In the genomic region with DNA sequence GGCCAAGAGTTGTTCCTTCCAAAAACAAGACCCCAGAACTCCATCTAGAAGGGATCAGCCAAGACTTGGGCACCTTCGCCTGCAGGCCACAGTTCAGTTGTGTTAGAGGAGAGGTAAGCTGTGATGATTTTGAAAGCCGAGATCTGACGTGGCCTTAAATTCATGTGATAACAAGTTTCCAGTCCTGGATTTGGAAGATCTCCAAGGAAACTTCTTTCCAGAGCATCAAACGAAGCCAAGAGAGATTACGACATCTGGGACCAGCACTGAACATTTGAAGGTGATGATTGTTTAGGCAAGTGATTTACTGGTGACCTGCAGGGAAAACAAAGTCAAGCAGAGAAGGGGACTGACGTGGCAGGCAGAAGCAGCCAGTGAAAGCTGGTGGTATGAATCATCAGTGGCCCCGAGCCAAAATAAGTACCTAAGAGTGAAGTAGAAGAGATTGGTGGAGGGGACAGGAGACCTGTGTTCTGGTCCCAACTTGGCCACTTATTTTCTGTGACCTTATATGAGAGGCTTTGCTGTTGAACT, we compare ENCODE assay signal across 9 cellular contexts.
DNase-seq lines count a peak whose midpoint lies in the region; ATAC-seq, FAIRE-seq and TF ChIP-seq lines count a peak whose summit lies in the region.
"Had no signal": no experiment of that assay in that cellular context is flagged by ENCODE, and none has a peak within 500 bp of the region (broad histone marks: within the 10 kb centered on the region; RNA-seq: fewer than 3 reads in every experiment).

No MANE protein-coding gene starts in this region.

- H3K27me3 ChIP-seq in endothelial cell of umbilical vein (ENCODE audit: control insufficient read depth in 2 of 2, insufficient read depth in 2 of 2, low read length in 2 of 2), result peaks cover 3 to 5% of the 10 kb centered on the region in 2 experiments
- no peaks in the 10 kb centered on the region for H3K27me3 ChIP-seq in gastrocnemius medialis
- no peaks in the 10 kb centered on the region for H3K27me3 ChIP-seq in upper lobe of right lung

- H3K4me1 ChIP-seq in endothelial cell of umbilical vein (ENCODE audit: control insufficient read depth, extremely low read depth, insufficient read depth, low read length) (peaks cover 3% of the 10 kb centered on the region), gastrocnemius medialis (peaks cover 9 to 17% of the 10 kb centered on the region in 2 donors), upper lobe of right lung (no peaks in the 10 kb centered on the region)
- H3K4me1 ChIP-seq: parathyroid adenoma had no signal

- H3K27ac ChIP-seq in endothelial cell of umbilical vein (ENCODE audit: insufficient read depth, low read depth, low read length) (no peak overlapping the region), gastrocnemius medialis (peak overlapping the region; percentile 60 to 75 (median 67)), upper lobe of right lung (no peak overlapping the region)
- H3K27ac ChIP-seq: parathyroid adenoma had no signal

- no peaks in the 10 kb centered on the region for H3K79me2 ChIP-seq in endothelial cell of umbilical vein (ENCODE audit: control insufficient read depth, insufficient read depth, low read length)
- H3K79me2 ChIP-seq: parathyroid adenoma had no signal

- no peak overlapping the region for H3K9ac ChIP-seq in endothelial cell of umbilical vein (replicated peaks; ENCODE audit: extremely low read depth, insufficient read depth, low read length)
- H3K9ac ChIP-seq: parathyroid adenoma had no signal

- dilution Hi-C loops in endothelial cell of umbilical vein (cut with MboI; ENCODE audit: extremely low pct_ligation_motif_present, low sequenced_read_pairs), result no loop called here

- ATAC-seq in gastrocnemius medialis, result peak; percentile 98 to 99
- ATAC-seq in upper lobe of right lung, result no peak
- ATAC-seq in GM18519 (IDR thresholded peaks at IDR 0.05; ENCODE audit: low FRiP score, unreplicated experiment), result no peak
- ATAC-seq in stimulated activated naive CD8-positive, alpha-beta T cell treated with anti-CD3 and anti-CD28 coated beads, Interleukin-15, Interleukin-2, amounts not matched to agents 100 U/mL and 50 U/mL, for 24 hours, result no peak

- no peaks in the 10 kb centered on the region for H3K36me3 Mint-ChIP-seq in activated naive CD4-positive, alpha-beta T cell treated with anti-CD3 and anti-CD28 coated beads for 36 hours (ENCODE audit: low read depth)

- H3K4me2 ChIP-seq in endothelial cell of umbilical vein (ENCODE audit: insufficient read depth, low read length), result no peak overlapping the region

- FAIRE-seq in endothelial cell of umbilical vein (lab: Jason Lieb, UNC), result peak; percentile 76

- H3K36me3 ChIP-seq in endothelial cell of umbilical vein (ENCODE audit: control insufficient read depth in 2 of 2, extremely low read depth in 1 of 2, insufficient read depth in 2 of 2, low read length in 2 of 2), result no peaks in the 10 kb centered on the region
- H3K36me3 ChIP-seq in gastrocnemius medialis, result no peaks in the 10 kb centered on the region
- H3K36me3 ChIP-seq in upper lobe of right lung, result no peaks in the 10 kb centered on the region

- CTCF ChIA-PET in activated naive CD4-positive, alpha-beta T cell treated with anti-CD3 and anti-CD28 coated beads for 36 hours (lab: Charles Lee), result no interaction called here
- CTCF ChIA-PET in endothelial cell of umbilical vein (lab: Charles Lee), result no interaction called here

- no peaks in the 10 kb centered on the region for H4K20me1 ChIP-seq in endothelial cell of umbilical vein (replicated peaks; ENCODE audit: control insufficient read depth, extremely low read depth, insufficient read depth, low read length)

- H3K9me3 ChIP-seq in endothelial cell of umbilical vein (replicated peaks; ENCODE audit: control insufficient read depth, insufficient read depth, low read length) (no peaks in the 10 kb centered on the region), gastrocnemius medialis (no peaks in the 10 kb centered on the region), upper lobe of right lung (no peaks in the 10 kb centered on the region)

- BruUV-seq in endothelial cell of umbilical vein (replicated peaks; lab: Mats Ljungman, UMichigan), result no TSS peak

- peaks cover 2% of the 10 kb centered on the region for H3K27me3 Mint-ChIP-seq in activated naive CD4-positive, alpha-beta T cell treated with anti-CD3 and anti-CD28 coated beads for 36 hours (ENCODE audit: low read depth)

- intact Hi-C loops in activated naive CD4-positive, alpha-beta T cell treated with anti-CD3 and anti-CD28 coated beads for 36 hours (cut with micrococcal nuclease), result no loop called here
- intact Hi-C loops in endothelial cell of umbilical vein (cut with micrococcal nuclease), result no loop called here
- intact Hi-C loops in gastrocnemius medialis (cut with DNase I; ENCODE audit: low total_unique reads), result loop anchor here (1.0 to 10.0 kb wide), 3 partner anchors 9 to 701 kb away; partner anchors contain the start of gene RYBP
- intact Hi-C loops in upper lobe of right lung (cut with DNase I), result no loop called here

- no peaks in the 10 kb centered on the region for H3K9me3 Mint-ChIP-seq in activated naive CD4-positive, alpha-beta T cell treated with anti-CD3 and anti-CD28 coated beads for 36 hours

- POLR2A ChIA-PET in endothelial cell of umbilical vein (lab: Charles Lee), result no interaction called here

- no peaks in the 10 kb centered on the region for H3K4me1 Mint-ChIP-seq in activated naive CD4-positive, alpha-beta T cell treated with anti-CD3 and anti-CD28 coated beads for 36 hours (ENCODE audit: low read depth)

- TF ChIP-seq POLR2A in endothelial cell of umbilical vein (IDR thresholded peaks at IDR 0.05; ENCODE audit: low read depth, low read length), result no peak
- TF ChIP-seq POLR2A in gastrocnemius medialis (IDR thresholded peaks at IDR 0.05), result peak in 1 of 2 donors; percentile 51

- TF ChIP-seq CTCF in endothelial cell of umbilical vein (IDR thresholded peaks at IDR 0.05; ENCODE audit: extremely low read depth in 1 of 2, insufficient read depth in 1 of 2, low read depth in 1 of 2, low read length in 2 of 2) (no peak), gastrocnemius medialis (IDR thresholded peaks at IDR 0.05 in 4 of 5, conservative IDR thresholded peaks at IDR 0.05 in 1 of 5) (no peak), upper lobe of right lung (IDR thresholded peaks at IDR 0.05) (no peak)

- H2AFZ ChIP-seq in endothelial cell of umbilical vein (ENCODE audit: low read depth, low read length), result no peak overlapping the region
- H2AFZ ChIP-seq: parathyroid adenoma had no signal

- peak; percentile 52 for DNase-seq in activated naive CD4-positive, alpha-beta T cell treated with anti-CD3 and anti-CD28 coated beads for 36 hours
- DNase-seq in activated naive CD4-positive, alpha-beta T cell (lab: John Stamatoyannopoulos, UW), result no peak
- DNase-seq in HS-5 (ENCODE audit: low read depth) (peak; percentile 82), endothelial cell of umbilical vein (ENCODE audit: low read depth, low spot score) (peak; percentile 89), gastrocnemius medialis (peak; percentile 91 to 94), upper lobe of right lung (no peak)
- DNase-seq in stimulated activated naive CD8-positive, alpha-beta T cell treated with anti-CD3 and anti-CD28 coated beads, Interleukin-15, Interleukin-2, amounts not matched to agents 100 U/mL and 50 U/mL, for 24 hours, result no peak

- in situ Hi-C loops in gastrocnemius medialis (cut with MboI; ENCODE audit: low sequenced_read_pairs in 4 of 4), result no loop called here

- H3K9me1 ChIP-seq in endothelial cell of umbilical vein (replicated peaks; ENCODE audit: control insufficient read depth, extremely low read depth, insufficient read depth, low read length), result no peaks in the 10 kb centered on the region

- no peak overlapping the region for H3K27ac Mint-ChIP-seq in activated naive CD4-positive, alpha-beta T cell treated with anti-CD3 and anti-CD28 coated beads for 36 hours

- H3K4me3 ChIP-seq in endothelial cell of umbilical vein (replicated peaks in 1 of 3; ENCODE audit: insufficient read depth in 1 of 3, low read depth in 1 of 3, low read length in 3 of 3), result no peak overlapping the region
- H3K4me3 ChIP-seq in gastrocnemius medialis, result no peak overlapping the region
- no peak overlapping the region for H3K4me3 ChIP-seq in upper lobe of right lung

- H3K4me3 Mint-ChIP-seq in activated naive CD4-positive, alpha-beta T cell treated with anti-CD3 and anti-CD28 coated beads for 36 hours, result no peak overlapping the region

TF ChIP-seq in endothelial cell of umbilical vein, 7 proteins besides CTCF, POLR2A, EP300 and RAD21:
- TF ChIP-seq MYC (IDR thresholded peaks at IDR 0.05; ENCODE audit: low read depth, low read length) (no peak), FOS (IDR thresholded peaks at IDR 0.05; ENCODE audit: borderline replicate concordance, insufficient read depth, low read length) (peak; percentile 22), MAX (IDR thresholded peaks at IDR 0.05; ENCODE audit: insufficient read depth, insufficient read length) (no peak), POLR2AphosphoS5 (IDR thresholded peaks at IDR 0.05; ENCODE audit: insufficient read depth, low read depth, low read length) (no peak)
TF ChIP-seq in endothelial cell of umbilical vein: peak in this region for 1.

Comparison
In these comparisons a context has a peak if more than half of its experiments do, and no peak if none do; other contexts are left out.
1. DNase-seq: peak in activated naive CD4-positive, alpha-beta T cell treated with anti-CD3 and anti-CD28 coated beads for 36 hours (single experiment), HS-5 (single experiment), endothelial cell of umbilical vein (single experiment) and gastrocnemius medialis (2 of 2); none in activated naive CD4-positive, alpha-beta T cell (0 of 4), upper lobe of right lung (single experiment) and stimulated activated naive CD8-positive, alpha-beta T cell treated with anti-CD3 and anti-CD28 coated beads, Interleukin-15, Interleukin-2, amounts not matched to agents 100 U/mL and 50 U/mL, for 24 hours (single experiment).
2. H3K27ac ChIP-seq: peak in gastrocnemius medialis (4 of 4); none in endothelial cell of umbilical vein (single experiment) and upper lobe of right lung (single experiment).
3. ATAC-seq: peak in gastrocnemius medialis (2 of 2); none in upper lobe of right lung (single experiment), GM18519 (single experiment) and stimulated activated naive CD8-positive, alpha-beta T cell treated with anti-CD3 and anti-CD28 coated beads, Interleukin-15, Interleukin-2, amounts not matched to agents 100 U/mL and 50 U/mL, for 24 hours (single experiment).